In genomic region chr1:228217551-228218344, GRCh38 we compare ENCODE assay signal across 21 cellular contexts. TPM values are rescaled to one million over a fixed set of nuclear protein-coding genes. Genes with fewer than 3 reads are reported as not detected.
DNase-seq lines count a peak whose midpoint lies in the region; ATAC-seq, FAIRE-seq and TF ChIP-seq lines count a peak whose summit lies in the region.
"Had no signal": no experiment of that assay in that cellular context is flagged by ENCODE, and none has a peak within 500 bp of the region (broad histone marks: within the 10 kb centered on the region; RNA-seq: fewer than 3 reads in every experiment).

No MANE protein-coding gene starts in this region.

- ATAC-seq in HG03520 (IDR thresholded peaks at IDR 0.05; ENCODE audit: unreplicated experiment) (no peak), GM21528 (IDR thresholded peaks at IDR 0.05; ENCODE audit: low FRiP score, unreplicated experiment) (no peak)
- ATAC-seq: left lobe of liver; stimulated activated memory B cell treated with anti-CD40 and anti-IgM and Interleukin-4, amounts not matched to agents 10 μg/mL and 1 μg/mL and 100 μg/mL, for 72 hours; T-helper 17 cell had no signal

- peaks cover 0 to 11% (median 7%) of the 10 kb centered on the region in 4 donors for H3K27me3 ChIP-seq in esophagus muscularis mucosa
- H3K27me3 ChIP-seq: BLaER1, thyroid gland had no signal

- no peaks in the 10 kb centered on the region for H3K4me1 Mint-ChIP-seq in progenitor cell of endocrine pancreas (ENCODE audit: low read depth)

- H3K27me3 Mint-ChIP-seq in progenitor cell of endocrine pancreas, result no peaks in the 10 kb centered on the region
- H3K27me3 Mint-ChIP-seq: activated B cell treated with CpG ODN at 0.5 μM for 24 hours; activated naive CD8-positive, alpha-beta T cell treated with anti-CD3 and anti-CD28 coated beads for 36 hours; stimulated activated memory B cell treated with anti-CD40 and anti-IgM and Interleukin-4, amounts not matched to agents 10 μg/mL and 1 μg/mL and 100 μg/mL, for 72 hours; T-helper 17 cell had no signal

- no peak for FAIRE-seq in D721Med (lab: Jason Lieb, UNC)
- FAIRE-seq: endothelial cell of umbilical vein had no signal

- POLR2A ChIA-PET in RWPE1 (lab: Yijun Ruan, JAX; ENCODE audit: low non-redundant PET), result no interaction called here

- no peaks in the 10 kb centered on the region for H3K9me3 Mint-ChIP-seq in progenitor cell of endocrine pancreas (ENCODE audit: low read depth)
- H3K9me3 Mint-ChIP-seq: activated B cell treated with CpG ODN at 0.5 μM for 24 hours; activated naive CD8-positive, alpha-beta T cell treated with anti-CD3 and anti-CD28 coated beads for 36 hours; activated T-helper 1 cell treated with anti-CD3 and anti-CD28 coated beads, Interleukin-12 subunit alpha, Interleukin-12 subunit beta, Interleukin-2, Interleukin-4 antibody, amounts not matched to agents 30 ng/mL and 10 ng/mL and 1 ng/mL, durations not matched to agents 14 hours and 24 hours and 36 hours; dendritic cell treated with granulocyte-macrophage colony-stimulating factor and Interleukin-4, amounts not matched to agents 40 ng/mL and 50 ng/mL, for 4 days; stimulated activated memory B cell treated with anti-CD40 and anti-IgM and Interleukin-4, amounts not matched to agents 10 μg/mL and 1 μg/mL and 100 μg/mL, for 72 hours had no signal

- WGBS in esophagus muscularis mucosa, result 78% methylated on average over 14 of the region's 14 CpGs

- H3K36me3 Mint-ChIP-seq in progenitor cell of endocrine pancreas (ENCODE audit: insufficient read depth), result peaks cover 6% of the 10 kb centered on the region

- TF ChIP-seq CTCF in D721Med (IDR thresholded peaks at IDR 0.05; ENCODE audit: insufficient read depth, missing control alignments) (peak; percentile 23), RWPE1 (conservative IDR thresholded peaks at IDR 0.05; ENCODE audit: low read depth) (no peak), esophagus muscularis mucosa (IDR thresholded peaks at IDR 0.05) (no peak), progenitor cell of endocrine pancreas (IDR thresholded peaks at IDR 0.05; ENCODE audit: unreplicated experiment) (peak; percentile 46)

- peaks cover 14 to 19% (median 17%) of the 10 kb centered on the region in 4 donors for H3K4me1 ChIP-seq in esophagus muscularis mucosa

- no peak for TF ChIP-seq POLR2A in esophagus muscularis mucosa (IDR thresholded peaks at IDR 0.05; ENCODE audit: low read depth)

- H3K36me3 ChIP-seq in esophagus muscularis mucosa, result peaks cover 0 to 62% (median 4%) of the 10 kb centered on the region in 4 donors

- peak overlapping the region; percentile 88 for H3K27ac ChIP-seq in RWPE1
- no peak overlapping the region for H3K27ac ChIP-seq in esophagus muscularis mucosa (replicated peaks in 1 of 4)
- H3K27ac ChIP-seq: BLaER1, thyroid gland had no signal

- H3K27ac Mint-ChIP-seq in progenitor cell of endocrine pancreas, result no peak overlapping the region
- H3K27ac Mint-ChIP-seq: activated B cell treated with CpG ODN at 0.5 μM for 24 hours; activated naive CD8-positive, alpha-beta T cell treated with anti-CD3 and anti-CD28 coated beads for 36 hours; activated T-helper 1 cell treated with anti-CD3 and anti-CD28 coated beads, Interleukin-12 subunit alpha, Interleukin-12 subunit beta, Interleukin-2, Interleukin-4 antibody, amounts not matched to agents 30 ng/mL and 10 ng/mL and 1 ng/mL, durations not matched to agents 14 hours and 24 hours and 36 hours; dendritic cell treated with granulocyte-macrophage colony-stimulating factor and Interleukin-4, amounts not matched to agents 40 ng/mL and 50 ng/mL, for 4 days; stimulated activated memory B cell treated with anti-CD40 and anti-IgM and Interleukin-4, amounts not matched to agents 10 μg/mL and 1 μg/mL and 100 μg/mL, for 72 hours; T-helper 17 cell had no signal

- TF ChIP-seq EP300 in esophagus muscularis mucosa (IDR thresholded peaks at IDR 0.05), result no peak

- H3K4me3 ChIP-seq in esophagus muscularis mucosa, result no peak overlapping the region
- H3K4me3 ChIP-seq: BLaER1, thyroid gland had no signal

- no peak for DNase-seq in D721Med (ENCODE audit: insufficient read length, low spot score)
- DNase-seq in RWPE1 (ENCODE audit: low spot score), result no peak
- DNase-seq in esophagus muscularis mucosa (ENCODE audit: extremely low spot score), result peak; percentile 75
- DNase-seq in progenitor cell of endocrine pancreas (ENCODE audit: low spot score, unreplicated experiment), result no peak
- DNase-seq in activated naive CD4-positive, alpha-beta T cell (lab: John Stamatoyannopoulos, UW), result no peak
- DNase-seq: activated B cell treated with CpG ODN at 0.5 μM for 24 hours; activated naive CD8-positive, alpha-beta T cell treated with anti-CD3 and anti-CD28 coated beads for 36 hours; NCI-H1436; NCI-H748 treated with DMSO at 0.1 percent for 48 hours; OCI-M1; SHP77 treated with DMSO at 0.1 percent for 48 hours; T-helper 17 cell; thyroid gland had no signal

- H3K4me3 Mint-ChIP-seq in progenitor cell of endocrine pancreas (ENCODE audit: low read depth), result no peak overlapping the region
- H3K4me3 Mint-ChIP-seq: activated B cell treated with CpG ODN at 0.5 μM for 24 hours; activated naive CD8-positive, alpha-beta T cell treated with anti-CD3 and anti-CD28 coated beads for 36 hours; activated T-helper 1 cell treated with anti-CD3 and anti-CD28 coated beads, Interleukin-12 subunit alpha, Interleukin-12 subunit beta, Interleukin-2, Interleukin-4 antibody, amounts not matched to agents 30 ng/mL and 10 ng/mL and 1 ng/mL, durations not matched to agents 14 hours and 24 hours and 36 hours; dendritic cell treated with granulocyte-macrophage colony-stimulating factor and Interleukin-4, amounts not matched to agents 40 ng/mL and 50 ng/mL, for 4 days; stimulated activated memory B cell treated with anti-CD40 and anti-IgM and Interleukin-4, amounts not matched to agents 10 μg/mL and 1 μg/mL and 100 μg/mL, for 72 hours; T-helper 17 cell had no signal

- intact Hi-C loops in esophagus muscularis mucosa (cut with DNase I), result no loop called here

- CTCF ChIA-PET in RWPE1 (lab: Yijun Ruan, JAX), result interaction anchor here (0.6 kb wide), 2 partner anchors 13 to 111 kb away, joined by 3 read pairs; no protein-coding TSS in a partner anchor

- H3K9me3 ChIP-seq in esophagus muscularis mucosa, result no peaks in the 10 kb centered on the region
- H3K9me3 ChIP-seq: BLaER1, thyroid gland had no signal

RNA-seq across cellular contexts. Expression of gene OBSCN, which starts 9.9 kb away (rescaled TPM):
- 10 to 100 TPM; 12.6 to 31.4 (median 17.8) TPM for total RNA-seq in esophagus muscularis mucosa
- 57.3 and 57.5 TPM in 2 replicates for total RNA-seq in progenitor cell of endocrine pancreas

RNA-seq across cellular contexts. Expression of gene IBA57, which starts 52.1 kb away (rescaled TPM):
- total RNA-seq in esophagus muscularis mucosa (10 to 100 TPM in 1 of 4 donors, 1 to 10 TPM in 3; 3.7 to 11.8 (median 6.6) TPM), progenitor cell of endocrine pancreas (9.7 and 11.2 TPM in 2 replicates)

Comparison
In these comparisons a context has a peak if more than half of its experiments do, and no peak if none do; other contexts are left out.
1. CTCF ChIP-seq: peak in D721Med (single experiment) and progenitor cell of endocrine pancreas (single experiment); none in RWPE1 (single experiment) and esophagus muscularis mucosa (0 of 3).